ENCODE assay signal across 14 cellular contexts in genomic region chr2:30257266-30258214, GRCh38. TPM values are rescaled to one million over a fixed set of nuclear protein-coding genes. Genes with fewer than 3 reads are reported as not detected.
A peak's percentile ranks its signal among the peaks of the same experiment; 100 is the strongest.
DNase-seq lines count a peak whose midpoint lies in the region; ATAC-seq, FAIRE-seq and TF ChIP-seq lines count a peak whose summit lies in the region.
"Had no signal": no experiment of that assay in that cellular context is flagged by ENCODE, and none has a peak within 500 bp of the region (broad histone marks: within the 10 kb centered on the region; RNA-seq: fewer than 3 reads in every experiment).

No MANE protein-coding gene starts in this region.

- H3K36me3 ChIP-seq in KOPT-K1 (ENCODE audit: insufficient read depth, low read length) (peaks cover 8% of the 10 kb centered on the region), pancreas (no peaks in the 10 kb centered on the region)
- H3K36me3 ChIP-seq: breast epithelium had no signal

- H3K27ac ChIP-seq in KOPT-K1 (ENCODE audit: low read depth, low read length, poor library complexity, severe bottlenecking) (peak overlapping the region; percentile 74), pancreas (peak overlapping the region in 2 of 4 donors; percentile 28 to 63)
- H3K27ac ChIP-seq: breast epithelium had no signal

- no peak for ATAC-seq in activated CD8-positive, alpha-beta memory T cell treated with anti-CD3 and anti-CD28 coated beads, Interleukin-2, amount 10 ng/mL, durations not matched to agents 7 days and 5 days
- peak; percentile 44 for ATAC-seq in activated naive CD8-positive, alpha-beta T cell treated with anti-CD3 and anti-CD28 coated beads, Interleukin-2, amount 10 ng/mL, durations not matched to agents 7 days and 5 days (ENCODE audit: low read depth)
- ATAC-seq in pancreas, result peak; percentile 36 to 55 (median 44)
- ATAC-seq in SK-N-SH treated with all-trans-retinoic acid at 6 μM for 48 hours, result no peak
- ATAC-seq: left ventricle myocardium superior had no signal

- 50 to 56% methylated on average over 17 of the region's 17 CpGs for WGBS in pancreas, 2 donors

- no peak for TF ChIP-seq CTCF in pancreas (IDR thresholded peaks at IDR 0.05)

- POLR2A ChIA-PET in activated naive CD8-positive, alpha-beta T cell treated with anti-CD3 and anti-CD28 coated beads, Interleukin-2, amount 10 ng/mL, durations not matched to agents 7 days and 5 days (lab: Charles Lee), result interaction anchor here (0.8 to 11.0 kb wide), 3 partner anchors 9 to 24 kb away, joined by 3 to 73 read pairs (median 6); partner anchors contain the start of gene LBH

- no peaks in the 10 kb centered on the region for H3K27me3 ChIP-seq in pancreas
- H3K27me3 ChIP-seq: breast epithelium had no signal

- CTCF ChIA-PET in activated CD8-positive, alpha-beta memory T cell treated with anti-CD3 and anti-CD28 coated beads, Interleukin-2, amount 10 ng/mL, durations not matched to agents 7 days and 5 days (lab: Charles Lee), result interaction anchor here (2.2 to 6.3 kb wide), 2 partner anchors 8 to 19 kb away, joined by 6 to 38 read pairs; no protein-coding TSS in a partner anchor

- H3K9me3 Mint-ChIP-seq in activated CD8-positive, alpha-beta memory T cell treated with anti-CD3 and anti-CD28 coated beads, Interleukin-2, amount 10 ng/mL, durations not matched to agents 7 days and 5 days (ENCODE audit: low read depth), result peaks cover 7% of the 10 kb centered on the region
- peaks cover 6% of the 10 kb centered on the region for H3K9me3 Mint-ChIP-seq in activated naive CD8-positive, alpha-beta T cell treated with anti-CD3 and anti-CD28 coated beads, Interleukin-2, amount 10 ng/mL, durations not matched to agents 7 days and 5 days

- no peak overlapping the region for H3K4me3 ChIP-seq in pancreas
- H3K4me3 ChIP-seq: breast epithelium had no signal

- H3K9me3 ChIP-seq in KOPT-K1 (ENCODE audit: insufficient read depth, low read length, poor library complexity, severe bottlenecking) (no peaks in the 10 kb centered on the region), pancreas (no peaks in the 10 kb centered on the region)

- H3K27ac Mint-ChIP-seq in activated CD8-positive, alpha-beta memory T cell treated with anti-CD3 and anti-CD28 coated beads, Interleukin-2, amount 10 ng/mL, durations not matched to agents 7 days and 5 days, result peak overlapping the region; percentile 72
- peak overlapping the region; percentile 86 for H3K27ac Mint-ChIP-seq in activated naive CD8-positive, alpha-beta T cell treated with anti-CD3 and anti-CD28 coated beads, Interleukin-2, amount 10 ng/mL, durations not matched to agents 7 days and 5 days

- intact Hi-C loops in pancreas (cut with DNase I), result no loop called here

- peaks cover 85% of the 10 kb centered on the region for H3K4me1 Mint-ChIP-seq in activated CD8-positive, alpha-beta memory T cell treated with anti-CD3 and anti-CD28 coated beads, Interleukin-2, amount 10 ng/mL, durations not matched to agents 7 days and 5 days
- peaks cover 79% of the 10 kb centered on the region for H3K4me1 Mint-ChIP-seq in activated naive CD8-positive, alpha-beta T cell treated with anti-CD3 and anti-CD28 coated beads, Interleukin-2, amount 10 ng/mL, durations not matched to agents 7 days and 5 days

- H3K27me3 Mint-ChIP-seq in activated CD8-positive, alpha-beta memory T cell treated with anti-CD3 and anti-CD28 coated beads, Interleukin-2, amount 10 ng/mL, durations not matched to agents 7 days and 5 days, result no peaks in the 10 kb centered on the region
- no peaks in the 10 kb centered on the region for H3K27me3 Mint-ChIP-seq in activated naive CD8-positive, alpha-beta T cell treated with anti-CD3 and anti-CD28 coated beads, Interleukin-2, amount 10 ng/mL, durations not matched to agents 7 days and 5 days

- DNase-seq in activated CD8-positive, alpha-beta memory T cell treated with anti-CD3 and anti-CD28 coated beads, Interleukin-2, amount 10 ng/mL, durations not matched to agents 7 days and 5 days, result no peak
- no peak for DNase-seq in activated CD8-positive, alpha-beta memory T cell treated with anti-CD3 and anti-CD28 coated beads, Interleukin-2, amount 50 U/mL, for 4 hours
- DNase-seq in activated naive CD8-positive, alpha-beta T cell treated with anti-CD3 and anti-CD28 coated beads, Interleukin-2, amount 10 ng/mL, durations not matched to agents 7 days and 5 days, result no peak
- DNase-seq in pancreas (peak in 1 of 6 donors; percentile 41), SHP77 treated with DMSO at 0.1 percent for 48 hours (lab: John Stamatoyannopoulos, UW) (no peak), DMS79 treated with DMSO at 0.1 percent for 48 hours (lab: John Stamatoyannopoulos, UW) (no peak)
- DNase-seq: activated gamma-delta T cell treated with Interleukin-2 at 50 U/mL for 16 hours, hypothalamus, left ventricle myocardium superior, retina, trophoblast cell had no signal

- H3K4me1 ChIP-seq in pancreas, result peaks cover 16 to 36% (median 27%) of the 10 kb centered on the region in 3 donors
- H3K4me1 ChIP-seq: breast epithelium had no signal

- FAIRE-seq in pancreas (lab: Jason Lieb, UNC), result no peak

- peaks cover 62% of the 10 kb centered on the region for H3K36me3 Mint-ChIP-seq in activated CD8-positive, alpha-beta memory T cell treated with anti-CD3 and anti-CD28 coated beads, Interleukin-2, amount 10 ng/mL, durations not matched to agents 7 days and 5 days
- peaks cover 54% of the 10 kb centered on the region for H3K36me3 Mint-ChIP-seq in activated naive CD8-positive, alpha-beta T cell treated with anti-CD3 and anti-CD28 coated beads, Interleukin-2, amount 10 ng/mL, durations not matched to agents 7 days and 5 days

- H3K4me3 Mint-ChIP-seq in activated CD8-positive, alpha-beta memory T cell treated with anti-CD3 and anti-CD28 coated beads, Interleukin-2, amount 10 ng/mL, durations not matched to agents 7 days and 5 days, result no peak overlapping the region
- H3K4me3 Mint-ChIP-seq in activated naive CD8-positive, alpha-beta T cell treated with anti-CD3 and anti-CD28 coated beads, Interleukin-2, amount 10 ng/mL, durations not matched to agents 7 days and 5 days, result peak overlapping the region; percentile 63

TF ChIP-seq in SK-N-SH treated with all-trans-retinoic acid at 6 μM for 48 hours, 23 proteins besides CTCF, POLR2A, EP300 and RAD21:
- TF ChIP-seq TSHZ2 (CRISPR knock-in tag; IDR thresholded peaks at IDR 0.05) (no peak), TOX (CRISPR knock-in tag; IDR thresholded peaks at IDR 0.05; ENCODE audit: borderline replicate concordance) (no peak)

RNA-seq across cellular contexts. Expression of gene LBH, which starts 26.2 kb away (rescaled TPM):
- 10 to 100 TPM; 68.5 to 71.5 TPM for total RNA-seq in activated CD8-positive, alpha-beta memory T cell treated with anti-CD3 and anti-CD28 coated beads, Interleukin-2, amount 10 ng/mL, durations not matched to agents 7 days and 5 days
- total RNA-seq in activated naive CD8-positive, alpha-beta T cell treated with anti-CD3 and anti-CD28 coated beads, Interleukin-2, amount 10 ng/mL, durations not matched to agents 7 days and 5 days, result 100 to 1,000 TPM; 169 to 186 TPM
- 10 to 100 TPM in 2 of 6 donors, 1 to 10 TPM in 4; 5.1 to 26.9 (median 7.4) TPM for total RNA-seq in pancreas
- 10 to 100 TPM in 1 of 2 donors, 1 to 10 TPM in 1; 4.1 to 12.1 TPM for polyA plus RNA-seq in pancreas

Comparison
In these comparisons a context has a peak if more than half of its experiments do, and no peak if none do; other contexts are left out.
1. ATAC-seq: peak in activated naive CD8-positive, alpha-beta T cell treated with anti-CD3 and anti-CD28 coated beads, Interleukin-2, amount 10 ng/mL, durations not matched to agents 7 days and 5 days (single experiment) and pancreas (4 of 4); none in activated CD8-positive, alpha-beta memory T cell treated with anti-CD3 and anti-CD28 coated beads, Interleukin-2, amount 10 ng/mL, durations not matched to agents 7 days and 5 days (single experiment) and SK-N-SH treated with all-trans-retinoic acid at 6 μM for 48 hours (single experiment).